8 cellular contexts compared by ENCODE assay signal in the genomic region with DNA sequence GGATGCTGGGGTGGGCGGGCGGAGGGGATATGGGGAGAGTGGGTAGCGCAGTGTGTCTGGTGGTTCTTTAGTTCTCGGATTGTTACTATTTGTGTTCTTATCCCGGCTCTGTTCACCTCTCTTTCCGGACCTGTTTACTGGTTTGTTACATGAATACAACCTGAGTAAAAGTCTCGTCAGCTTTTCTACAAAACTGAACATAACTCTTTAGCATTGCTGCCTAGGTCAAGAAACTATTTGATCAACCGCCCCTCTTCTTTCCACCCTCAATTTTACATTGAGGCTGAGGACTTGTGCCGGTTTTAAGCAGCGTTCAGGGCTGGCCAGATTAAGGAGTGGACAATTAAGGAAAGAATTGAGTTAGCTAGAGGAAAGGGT. TPM values are rescaled to one million over a fixed set of nuclear protein-coding genes. Genes with fewer than 3 reads are reported as not detected.
DNase-seq lines count a peak whose midpoint lies in the region; ATAC-seq and TF ChIP-seq lines count a peak whose summit lies in the region.

No MANE protein-coding gene starts in this region.

- 2% methylated on average over 10 of the region's 10 CpGs for WGBS in suprapubic skin

- no peak overlapping the region for H3K27ac Mint-ChIP-seq in immature natural killer cell

- no peak for TF ChIP-seq EP300 in suprapubic skin (IDR thresholded peaks at IDR 0.05)

- peak overlapping the region; percentile 92 for H3K4me2 ChIP-seq in HCT116 (ENCODE audit: low read length)

- H3K36me3 ChIP-seq in HCT116 (ENCODE audit: control insufficient read depth in 1 of 2, insufficient read depth in 2 of 2, low read length in 2 of 2) (peaks cover 2 to 16% of the 10 kb centered on the region in 2 experiments; a peak in 1 of 4 replicates), kidney epithelial cell (ENCODE audit: control insufficient read depth, insufficient read depth, low read length) (no peaks in the 10 kb centered on the region), suprapubic skin (peaks cover 18% of the 10 kb centered on the region)

- no peak for TF ChIP-seq CTCF in HCT116 (IDR thresholded peaks at IDR 0.05 in 2 of 3, conservative IDR thresholded peaks at IDR 0.05 in 1 of 3; ENCODE audit: borderline replicate concordance in 1 of 3, insufficient read depth in 1 of 3, low read depth in 2 of 3, low read length in 2 of 3)
- no peak for TF ChIP-seq CTCF in astrocyte of the spinal cord (IDR thresholded peaks at IDR 0.05; ENCODE audit: low read depth, low read length)
- no peak for TF ChIP-seq CTCF in kidney epithelial cell (IDR thresholded peaks at IDR 0.05; ENCODE audit: insufficient read depth, low read length, poor library complexity, severe bottlenecking)
- TF ChIP-seq CTCF in suprapubic skin (IDR thresholded peaks at IDR 0.05) = no peak

- no TSS peak for BruUV-seq in HCT116 (replicated peaks; lab: Mats Ljungman, UMichigan)

- no peaks in the 10 kb centered on the region for H4K20me1 ChIP-seq in HCT116 (ENCODE audit: insufficient read depth)

- in situ Hi-C loops in astrocyte of the spinal cord (cut with HindIII; ENCODE audit: low sequenced_read_pairs) = no loop called here

- no peak for DNase-seq in HCT116 (ENCODE audit: low read depth, low spot score)
- no peak for DNase-seq in astrocyte of the spinal cord (ENCODE audit: low read depth, low spot score)
- DNase-seq in kidney epithelial cell (ENCODE audit: low read depth) = no peak
- no peak for DNase-seq in suprapubic skin (ENCODE audit: low spot score in 2 of 2)
- no peak for DNase-seq in activated gamma-delta T cell (lab: John Stamatoyannopoulos, UW)
- DNase-seq in anterior cingulate cortex (lab: John Stamatoyannopoulos, UW) = no peak
- no peak for DNase-seq in immature natural killer cell

- H3K9me3 ChIP-seq in HCT116 (ENCODE audit: control insufficient read depth in 1 of 2, insufficient read depth in 1 of 2, low read depth in 1 of 2, low read length in 2 of 2) (no peaks in the 10 kb centered on the region), suprapubic skin (no peaks in the 10 kb centered on the region)

- CTCF ChIA-PET in HCT116 (lab: Charles Lee) = no interaction called here

- POLR2A ChIA-PET in HCT116 (lab: Charles Lee) = no interaction called here

- H3K9me3 Mint-ChIP-seq in immature natural killer cell = no peaks in the 10 kb centered on the region

- TF ChIP-seq RAD21 in HCT116 (IDR thresholded peaks at IDR 0.05; ENCODE audit: low read depth) = no peak

- H3K79me2 ChIP-seq in HCT116 (ENCODE audit: insufficient read depth, low read length) = peaks cover 22% of the 10 kb centered on the region

- no peak for TF ChIP-seq POLR2A in HCT116 (IDR thresholded peaks at IDR 0.05; ENCODE audit: borderline replicate concordance, extremely low read depth, insufficient read depth, insufficient read length)
- TF ChIP-seq POLR2A in suprapubic skin (IDR thresholded peaks at IDR 0.05) = no peak

- H2AFZ ChIP-seq in HCT116 (ENCODE audit: low read depth, low read length, poor library complexity, severe bottlenecking) = no peak overlapping the region

- no peak overlapping the region for H3K4me3 Mint-ChIP-seq in immature natural killer cell

- intact Hi-C loops in HCT116 (cut with micrococcal nuclease) = loop anchor here (5.0 kb wide), 1 partner anchor 535 kb away; a partner anchor contains a TSS

- H3K27ac ChIP-seq in HCT116 (ENCODE audit: low read depth, low read length) (peak overlapping the region; percentile 80), suprapubic skin (peak overlapping the region; percentile 93)

- no peaks in the 10 kb centered on the region for H3K9me2 ChIP-seq in HCT116 (ENCODE audit: insufficient read depth)

- RAD21 ChIA-PET in HCT116 (lab: Charles Lee; ENCODE audit: low non-redundant PET in 1 of 2, low total read pairs in 2 of 2, uncharacterized antibody in 2 of 2, unreplicated experiment in 2 of 2) = no interaction called here

- H3K36me3 Mint-ChIP-seq in immature natural killer cell = peaks cover 0 to 15% (median 13%) of the 10 kb centered on the region in 3 donors

- peaks cover 19 to 43% of the 10 kb centered on the region in 2 experiments for H3K4me1 ChIP-seq in HCT116 (ENCODE audit: control insufficient read depth in 1 of 2, insufficient read depth in 2 of 2, low read length in 2 of 2)
- H3K4me1 ChIP-seq in suprapubic skin = peaks cover 23% of the 10 kb centered on the region

- peaks cover 7 to 22% (median 16%) of the 10 kb centered on the region in 3 donors for H3K27me3 Mint-ChIP-seq in immature natural killer cell (ENCODE audit: low read depth in 3 of 3)

- ATAC-seq in HCT116 = no peak
- no peak for ATAC-seq in HG02970 (IDR thresholded peaks at IDR 0.05; ENCODE audit: low FRiP score, unreplicated experiment)

- H3K27me3 ChIP-seq in HCT116 (ENCODE audit: insufficient read depth, low read length) = no peaks in the 10 kb centered on the region
- H3K27me3 ChIP-seq in kidney epithelial cell (ENCODE audit: control insufficient read depth, insufficient read depth, low read length) = peaks cover 2% of the 10 kb centered on the region
- peaks cover 18% of the 10 kb centered on the region for H3K27me3 ChIP-seq in suprapubic skin

- H3K4me3 ChIP-seq in HCT116 (replicated peaks in 1 of 2; ENCODE audit: low read depth in 1 of 2, low read length in 2 of 2) (peak overlapping the region; percentile 94 to 98), astrocyte of the spinal cord (ENCODE audit: low read depth, low read length) (peak overlapping the region; percentile 99), kidney epithelial cell (ENCODE audit: low read depth, low read length) (peak overlapping the region; percentile 93), suprapubic skin (peak overlapping the region; percentile 93)

- H3K4me1 Mint-ChIP-seq in immature natural killer cell = peaks cover 0 to 13% of the 10 kb centered on the region in 2 donors

- H3K9ac ChIP-seq in HCT116 (ENCODE audit: low read length) = peak overlapping the region; percentile 87

TF ChIP-seq in HCT116, 20 proteins besides CTCF, POLR2A, EP300 and RAD21 (continues in another document):
- TF ChIP-seq FOSL1 (IDR thresholded peaks at IDR 0.05; ENCODE audit: low read depth) = no peak
- TF ChIP-seq, protein P1, sequence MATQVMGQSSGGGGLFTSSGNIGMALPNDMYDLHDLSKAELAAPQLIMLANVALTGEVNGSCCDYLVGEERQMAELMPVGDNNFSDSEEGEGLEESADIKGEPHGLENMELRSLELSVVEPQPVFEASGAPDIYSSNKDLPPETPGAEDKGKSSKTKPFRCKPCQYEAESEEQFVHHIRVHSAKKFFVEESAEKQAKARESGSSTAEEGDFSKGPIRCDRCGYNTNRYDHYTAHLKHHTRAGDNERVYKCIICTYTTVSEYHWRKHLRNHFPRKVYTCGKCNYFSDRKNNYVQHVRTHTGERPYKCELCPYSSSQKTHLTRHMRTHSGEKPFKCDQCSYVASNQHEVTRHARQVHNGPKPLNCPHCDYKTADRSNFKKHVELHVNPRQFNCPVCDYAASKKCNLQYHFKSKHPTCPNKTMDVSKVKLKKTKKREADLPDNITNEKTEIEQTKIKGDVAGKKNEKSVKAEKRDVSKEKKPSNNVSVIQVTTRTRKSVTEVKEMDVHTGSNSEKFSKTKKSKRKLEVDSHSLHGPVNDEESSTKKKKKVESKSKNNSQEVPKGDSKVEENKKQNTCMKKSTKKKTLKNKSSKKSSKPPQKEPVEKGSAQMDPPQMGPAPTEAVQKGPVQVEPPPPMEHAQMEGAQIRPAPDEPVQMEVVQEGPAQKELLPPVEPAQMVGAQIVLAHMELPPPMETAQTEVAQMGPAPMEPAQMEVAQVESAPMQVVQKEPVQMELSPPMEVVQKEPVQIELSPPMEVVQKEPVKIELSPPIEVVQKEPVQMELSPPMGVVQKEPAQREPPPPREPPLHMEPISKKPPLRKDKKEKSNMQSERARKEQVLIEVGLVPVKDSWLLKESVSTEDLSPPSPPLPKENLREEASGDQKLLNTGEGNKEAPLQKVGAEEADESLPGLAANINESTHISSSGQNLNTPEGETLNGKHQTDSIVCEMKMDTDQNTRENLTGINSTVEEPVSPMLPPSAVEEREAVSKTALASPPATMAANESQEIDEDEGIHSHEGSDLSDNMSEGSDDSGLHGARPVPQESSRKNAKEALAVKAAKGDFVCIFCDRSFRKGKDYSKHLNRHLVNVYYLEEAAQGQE (IDR thresholded peaks at IDR 0.05; ENCODE audit: low read depth) = no peak
- TF ChIP-seq EZH2 (IDR thresholded peaks at IDR 0.05) = no peak
- TF ChIP-seq, protein P2, sequence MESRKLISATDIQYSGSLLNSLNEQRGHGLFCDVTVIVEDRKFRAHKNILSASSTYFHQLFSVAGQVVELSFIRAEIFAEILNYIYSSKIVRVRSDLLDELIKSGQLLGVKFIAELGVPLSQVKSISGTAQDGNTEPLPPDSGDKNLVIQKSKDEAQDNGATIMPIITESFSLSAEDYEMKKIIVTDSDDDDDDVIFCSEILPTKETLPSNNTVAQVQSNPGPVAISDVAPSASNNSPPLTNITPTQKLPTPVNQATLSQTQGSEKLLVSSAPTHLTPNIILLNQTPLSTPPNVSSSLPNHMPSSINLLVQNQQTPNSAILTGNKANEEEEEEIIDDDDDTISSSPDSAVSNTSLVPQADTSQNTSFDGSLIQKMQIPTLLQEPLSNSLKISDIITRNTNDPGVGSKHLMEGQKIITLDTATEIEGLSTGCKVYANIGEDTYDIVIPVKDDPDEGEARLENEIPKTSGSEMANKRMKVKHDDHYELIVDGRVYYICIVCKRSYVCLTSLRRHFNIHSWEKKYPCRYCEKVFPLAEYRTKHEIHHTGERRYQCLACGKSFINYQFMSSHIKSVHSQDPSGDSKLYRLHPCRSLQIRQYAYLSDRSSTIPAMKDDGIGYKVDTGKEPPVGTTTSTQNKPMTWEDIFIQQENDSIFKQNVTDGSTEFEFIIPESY (IDR thresholded peaks at IDR 0.05; ENCODE audit: extremely low read depth, insufficient replicate concordance, low read length) = no peak
- TF ChIP-seq, protein P3, sequence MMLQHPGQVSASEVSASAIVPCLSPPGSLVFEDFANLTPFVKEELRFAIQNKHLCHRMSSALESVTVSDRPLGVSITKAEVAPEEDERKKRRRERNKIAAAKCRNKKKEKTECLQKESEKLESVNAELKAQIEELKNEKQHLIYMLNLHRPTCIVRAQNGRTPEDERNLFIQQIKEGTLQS (IDR thresholded peaks at IDR 0.05) = no peak
- no peak for TF ChIP-seq ELF1 (IDR thresholded peaks at IDR 0.05; ENCODE audit: borderline replicate concordance, low read depth)
- no peak for TF ChIP-seq SRF (IDR thresholded peaks at IDR 0.05; ENCODE audit: low read depth)
- no peak for TF ChIP-seq EGR1 (IDR thresholded peaks at IDR 0.05; ENCODE audit: low read depth)
- no peak for TF ChIP-seq CBX3 (IDR thresholded peaks at IDR 0.05; ENCODE audit: low read depth)
- TF ChIP-seq ZNF274 (IDR thresholded peaks at IDR 0.05; ENCODE audit: low read depth, low read length) = no peak

RNA-seq across cellular contexts. Expression of a gene that starts 0.6 kb away (rescaled TPM):
- total RNA-seq in HCT116 (2021; ENCODE audit: unreplicated experiment) = 26.7 TPM
- polyA plus RNA-seq in HCT116 (2012) = 21.8 and 22.1 TPM in 2 replicates
- 20.7 and 21.6 TPM in 2 replicates for total RNA-seq in kidney epithelial cell
- 10 to 100 TPM; 17.4 to 30.0 (median 21.1) TPM for total RNA-seq in suprapubic skin
- polyA plus RNA-seq in immature natural killer cell = 10 to 100 TPM; 44.5 to 81.1 (median 63.6) TPM

RNA-seq across cellular contexts. Expression of a gene that starts 59.2 kb away (rescaled TPM):
- total RNA-seq in HCT116 (2021; ENCODE audit: unreplicated experiment) (73.8 TPM), kidney epithelial cell (78.1 and 88.5 TPM in 2 replicates), suprapubic skin (10 to 100 TPM; 25.2 to 48.5 (median 34.5) TPM)
- 48.2 and 64.6 TPM in 2 replicates for polyA plus RNA-seq in HCT116 (2012)
- polyA plus RNA-seq in immature natural killer cell = 100 to 1,000 TPM; 140 to 232 (median 209) TPM
